In genomic region chr10:119162693-119163092, GRCh38 we compare ENCODE assay signal across 17 cellular contexts. TPM values are rescaled to one million over a fixed set of nuclear protein-coding genes. Genes with fewer than 3 reads are reported as not detected.
DNase-seq lines count a peak whose midpoint lies in the region; ATAC-seq and TF ChIP-seq lines count a peak whose summit lies in the region.
"Had no signal": no experiment of that assay in that cellular context is flagged by ENCODE, and none has a peak within 500 bp of the region (broad histone marks: within the 10 kb centered on the region; RNA-seq: fewer than 3 reads in every experiment).

No MANE protein-coding gene starts in this region.

- intact Hi-C loops in activated CD8-positive, alpha-beta T cell treated with anti-CD3 and anti-CD28 coated beads for 36 hours (cut with micrococcal nuclease) = no loop called here

- TF ChIP-seq CTCF in activated CD8-positive, alpha-beta T cell treated with anti-CD3 and anti-CD28 coated beads for 36 hours (IDR thresholded peaks at IDR 0.05) = no peak
- TF ChIP-seq CTCF in nephron progenitor cell (IDR thresholded peaks at IDR 0.05) = no peak

- peaks cover 47% of the 10 kb centered on the region for H3K4me1 Mint-ChIP-seq in activated CD8-positive, alpha-beta T cell treated with anti-CD3 and anti-CD28 coated beads, Interleukin-2, amount 10 ng/mL, durations not matched to agents 7 days and 5 days (ENCODE audit: low read depth)
- peaks cover 37% of the 10 kb centered on the region for H3K4me1 Mint-ChIP-seq in activated CD8-positive, alpha-beta T cell treated with anti-CD3 and anti-CD28 coated beads for 36 hours (ENCODE audit: low read depth)
- peaks cover 10 to 22% (median 10%) of the 10 kb centered on the region in 3 donors for H3K4me1 Mint-ChIP-seq in IgD-negative memory B cell
- peaks cover 35% of the 10 kb centered on the region for H3K4me1 Mint-ChIP-seq in activated naive CD8-positive, alpha-beta T cell treated with anti-CD3 and anti-CD28 coated beads for 36 hours
- peaks cover 64% of the 10 kb centered on the region for H3K4me1 Mint-ChIP-seq in nephron progenitor cell
- peaks cover 16 to 23% of the 10 kb centered on the region in 2 donors for H3K4me1 Mint-ChIP-seq in immature natural killer cell

- H3K27me3 Mint-ChIP-seq in activated CD8-positive, alpha-beta T cell treated with anti-CD3 and anti-CD28 coated beads, Interleukin-2, amount 10 ng/mL, durations not matched to agents 7 days and 5 days (ENCODE audit: low read depth) = no peaks in the 10 kb centered on the region
- no peaks in the 10 kb centered on the region for H3K27me3 Mint-ChIP-seq in activated CD8-positive, alpha-beta T cell treated with anti-CD3 and anti-CD28 coated beads for 36 hours
- no peaks in the 10 kb centered on the region for H3K27me3 Mint-ChIP-seq in IgD-negative memory B cell
- no peaks in the 10 kb centered on the region for H3K27me3 Mint-ChIP-seq in activated naive CD8-positive, alpha-beta T cell treated with anti-CD3 and anti-CD28 coated beads for 36 hours
- H3K27me3 Mint-ChIP-seq in nephron progenitor cell (ENCODE audit: low read depth, poor library complexity) = peaks cover 4% of the 10 kb centered on the region
- H3K27me3 Mint-ChIP-seq in immature natural killer cell (ENCODE audit: low read depth in 3 of 3) = peaks cover 0 to 4% (median 2%) of the 10 kb centered on the region in 3 donors

- no peak for DNase-seq in activated CD8-positive, alpha-beta T cell treated with anti-CD3 and anti-CD28 coated beads, Interleukin-2, amount 10 ng/mL, durations not matched to agents 7 days and 5 days
- DNase-seq in activated CD8-positive, alpha-beta T cell treated with anti-CD3 and anti-CD28 coated beads for 36 hours = no peak
- no peak for DNase-seq in activated naive CD8-positive, alpha-beta T cell treated with anti-CD3 and anti-CD28 coated beads for 36 hours
- DNase-seq in nephron progenitor cell (no peak), T1000 (lab: John Stamatoyannopoulos, UW) (no peak), immature natural killer cell (no peak), EL (no peak)
- DNase-seq: DMS79, GDM1, KBM-7, NCI-H1092, NCI-H2107, NCI-H226, NCI-H526 had no signal

- no peak for ATAC-seq in activated CD8-positive, alpha-beta T cell treated with anti-CD3 and anti-CD28 coated beads, Interleukin-2, amount 10 ng/mL, durations not matched to agents 7 days and 5 days
- no peak for ATAC-seq in activated CD8-positive, alpha-beta T cell treated with anti-CD3 and anti-CD28 coated beads for 36 hours
- ATAC-seq: GM23338 had no signal

- POLR2A ChIA-PET in activated CD8-positive, alpha-beta T cell treated with anti-CD3 and anti-CD28 coated beads, Interleukin-2, amount 10 ng/mL, durations not matched to agents 7 days and 5 days (lab: Charles Lee) = no interaction called here
- POLR2A ChIA-PET in activated CD8-positive, alpha-beta T cell treated with anti-CD3 and anti-CD28 coated beads for 36 hours (lab: Charles Lee) = interaction anchor here (1.9 to 2.9 kb wide), 2 partner anchors 10 to 31 kb away, joined by 8 to 14 read pairs; no protein-coding TSS in a partner anchor

- H3K4me3 Mint-ChIP-seq in activated CD8-positive, alpha-beta T cell treated with anti-CD3 and anti-CD28 coated beads, Interleukin-2, amount 10 ng/mL, durations not matched to agents 7 days and 5 days = no peak overlapping the region
- H3K4me3 Mint-ChIP-seq in activated CD8-positive, alpha-beta T cell treated with anti-CD3 and anti-CD28 coated beads for 36 hours = no peak overlapping the region
- H3K4me3 Mint-ChIP-seq in IgD-negative memory B cell (peak overlapping the region in 2 of 4 donors; percentile 9 to 22), nephron progenitor cell (peak overlapping the region; percentile 35), immature natural killer cell (no peak overlapping the region)
- no peak overlapping the region for H3K4me3 Mint-ChIP-seq in activated naive CD8-positive, alpha-beta T cell treated with anti-CD3 and anti-CD28 coated beads for 36 hours
- H3K4me3 Mint-ChIP-seq: CD14-positive monocyte, GM23338 had no signal

- no peaks in the 10 kb centered on the region for H3K9me3 Mint-ChIP-seq in activated CD8-positive, alpha-beta T cell treated with anti-CD3 and anti-CD28 coated beads, Interleukin-2, amount 10 ng/mL, durations not matched to agents 7 days and 5 days (ENCODE audit: insufficient read depth)
- H3K9me3 Mint-ChIP-seq in activated CD8-positive, alpha-beta T cell treated with anti-CD3 and anti-CD28 coated beads for 36 hours = no peaks in the 10 kb centered on the region
- H3K9me3 Mint-ChIP-seq in IgD-negative memory B cell (no peaks in the 10 kb centered on the region), nephron progenitor cell (no peaks in the 10 kb centered on the region), immature natural killer cell (no peaks in the 10 kb centered on the region)
- no peaks in the 10 kb centered on the region for H3K9me3 Mint-ChIP-seq in activated naive CD8-positive, alpha-beta T cell treated with anti-CD3 and anti-CD28 coated beads for 36 hours
- H3K9me3 Mint-ChIP-seq: CD14-positive monocyte, GM23338 had no signal

- peaks cover 42% of the 10 kb centered on the region for H3K36me3 Mint-ChIP-seq in activated CD8-positive, alpha-beta T cell treated with anti-CD3 and anti-CD28 coated beads, Interleukin-2, amount 10 ng/mL, durations not matched to agents 7 days and 5 days (ENCODE audit: low read depth)
- peaks cover 38% of the 10 kb centered on the region for H3K36me3 Mint-ChIP-seq in activated CD8-positive, alpha-beta T cell treated with anti-CD3 and anti-CD28 coated beads for 36 hours (ENCODE audit: low read depth)
- H3K36me3 Mint-ChIP-seq in IgD-negative memory B cell (peaks cover 10% of the 10 kb centered on the region), nephron progenitor cell (ENCODE audit: low read depth) (peaks cover 14% of the 10 kb centered on the region), immature natural killer cell (peaks cover 3 to 5% (median 4%) of the 10 kb centered on the region in 3 donors)
- H3K36me3 Mint-ChIP-seq in activated naive CD8-positive, alpha-beta T cell treated with anti-CD3 and anti-CD28 coated beads for 36 hours = peaks cover 28% of the 10 kb centered on the region

- CTCF ChIA-PET in activated CD8-positive, alpha-beta T cell treated with anti-CD3 and anti-CD28 coated beads, Interleukin-2, amount 10 ng/mL, durations not matched to agents 7 days and 5 days (lab: Charles Lee) = interaction anchor here (1.8 kb wide), 1 partner anchor 27 kb away, joined by 4 read pairs; no protein-coding TSS in a partner anchor
- CTCF ChIA-PET in activated CD8-positive, alpha-beta T cell treated with anti-CD3 and anti-CD28 coated beads for 36 hours (lab: Charles Lee) = no interaction called here

- H3K27ac Mint-ChIP-seq in activated CD8-positive, alpha-beta T cell treated with anti-CD3 and anti-CD28 coated beads, Interleukin-2, amount 10 ng/mL, durations not matched to agents 7 days and 5 days = peak overlapping the region; percentile 39
- no peak overlapping the region for H3K27ac Mint-ChIP-seq in activated CD8-positive, alpha-beta T cell treated with anti-CD3 and anti-CD28 coated beads for 36 hours
- H3K27ac Mint-ChIP-seq in IgD-negative memory B cell (peak overlapping the region in 2 of 3 donors; percentile 72 to 77), nephron progenitor cell (peak overlapping the region; percentile 85), immature natural killer cell (peak overlapping the region in 1 of 6 donors; percentile 60)
- H3K27ac Mint-ChIP-seq in activated naive CD8-positive, alpha-beta T cell treated with anti-CD3 and anti-CD28 coated beads for 36 hours = peak overlapping the region; percentile 10
- H3K27ac Mint-ChIP-seq: GM23338 had no signal

RNA-seq across cellular contexts. Expression of gene SFXN4, which starts 2.8 kb away (rescaled TPM):
- 10 to 100 TPM; 35.0 to 36.7 TPM for total RNA-seq in activated CD8-positive, alpha-beta T cell treated with anti-CD3 and anti-CD28 coated beads, Interleukin-2, amount 10 ng/mL, durations not matched to agents 7 days and 5 days
- total RNA-seq in activated CD8-positive, alpha-beta T cell treated with anti-CD3 and anti-CD28 coated beads for 36 hours = 10 to 100 TPM; 45.9 to 50.3 TPM
- polyA plus RNA-seq in IgD-negative memory B cell = 22.2 TPM
- total RNA-seq in activated naive CD8-positive, alpha-beta T cell treated with anti-CD3 and anti-CD28 coated beads for 36 hours = 10 to 100 TPM; 63.4 to 63.8 TPM
- 10 to 100 TPM; 11.6 to 15.7 (median 12.6) TPM for polyA plus RNA-seq in immature natural killer cell

RNA-seq across cellular contexts. Expression of gene PRDX3, which starts 15.9 kb away (rescaled TPM):
- total RNA-seq in activated CD8-positive, alpha-beta T cell treated with anti-CD3 and anti-CD28 coated beads, Interleukin-2, amount 10 ng/mL, durations not matched to agents 7 days and 5 days = 100 to 1,000 TPM; 135 to 136 TPM
- total RNA-seq in activated CD8-positive, alpha-beta T cell treated with anti-CD3 and anti-CD28 coated beads for 36 hours = 100 to 1,000 TPM; 198 to 203 TPM
- polyA plus RNA-seq in IgD-negative memory B cell (71.2 TPM), immature natural killer cell (10 to 100 TPM; 61.6 to 99.8 (median 76.5) TPM)
- total RNA-seq in activated naive CD8-positive, alpha-beta T cell treated with anti-CD3 and anti-CD28 coated beads for 36 hours = 100 to 1,000 TPM; 232 to 249 TPM

RNA-seq across cellular contexts. Expression of gene GRK5, which starts 44.7 kb away (rescaled TPM):
- 10 to 100 TPM; 16.9 to 17.6 TPM for total RNA-seq in activated CD8-positive, alpha-beta T cell treated with anti-CD3 and anti-CD28 coated beads, Interleukin-2, amount 10 ng/mL, durations not matched to agents 7 days and 5 days
- total RNA-seq in activated CD8-positive, alpha-beta T cell treated with anti-CD3 and anti-CD28 coated beads for 36 hours = 10 to 100 TPM; 14.8 to 15.6 TPM
- polyA plus RNA-seq in IgD-negative memory B cell = 18.1 TPM
- 10 to 100 TPM; 12.8 TPM for total RNA-seq in activated naive CD8-positive, alpha-beta T cell treated with anti-CD3 and anti-CD28 coated beads for 36 hours
- 10 to 100 TPM in 1 of 3 donors, 1 to 10 TPM in 2; 2.1 to 12.4 (median 3.3) TPM for polyA plus RNA-seq in immature natural killer cell

RNA-seq across cellular contexts. Expression of gene DENND10, which starts 58.8 kb away (rescaled TPM):
- 10 to 100 TPM; 39.9 to 41.3 TPM for total RNA-seq in activated CD8-positive, alpha-beta T cell treated with anti-CD3 and anti-CD28 coated beads, Interleukin-2, amount 10 ng/mL, durations not matched to agents 7 days and 5 days
- 10 to 100 TPM; 16.9 to 18.6 TPM for total RNA-seq in activated CD8-positive, alpha-beta T cell treated with anti-CD3 and anti-CD28 coated beads for 36 hours
- polyA plus RNA-seq in IgD-negative memory B cell (24.7 TPM), immature natural killer cell (10 to 100 TPM; 26.2 to 37.4 (median 36.9) TPM)
- 10 to 100 TPM; 14.6 to 17.8 TPM for total RNA-seq in activated naive CD8-positive, alpha-beta T cell treated with anti-CD3 and anti-CD28 coated beads for 36 hours
